8 cellular contexts compared by ENCODE assay signal in the genomic region with DNA sequence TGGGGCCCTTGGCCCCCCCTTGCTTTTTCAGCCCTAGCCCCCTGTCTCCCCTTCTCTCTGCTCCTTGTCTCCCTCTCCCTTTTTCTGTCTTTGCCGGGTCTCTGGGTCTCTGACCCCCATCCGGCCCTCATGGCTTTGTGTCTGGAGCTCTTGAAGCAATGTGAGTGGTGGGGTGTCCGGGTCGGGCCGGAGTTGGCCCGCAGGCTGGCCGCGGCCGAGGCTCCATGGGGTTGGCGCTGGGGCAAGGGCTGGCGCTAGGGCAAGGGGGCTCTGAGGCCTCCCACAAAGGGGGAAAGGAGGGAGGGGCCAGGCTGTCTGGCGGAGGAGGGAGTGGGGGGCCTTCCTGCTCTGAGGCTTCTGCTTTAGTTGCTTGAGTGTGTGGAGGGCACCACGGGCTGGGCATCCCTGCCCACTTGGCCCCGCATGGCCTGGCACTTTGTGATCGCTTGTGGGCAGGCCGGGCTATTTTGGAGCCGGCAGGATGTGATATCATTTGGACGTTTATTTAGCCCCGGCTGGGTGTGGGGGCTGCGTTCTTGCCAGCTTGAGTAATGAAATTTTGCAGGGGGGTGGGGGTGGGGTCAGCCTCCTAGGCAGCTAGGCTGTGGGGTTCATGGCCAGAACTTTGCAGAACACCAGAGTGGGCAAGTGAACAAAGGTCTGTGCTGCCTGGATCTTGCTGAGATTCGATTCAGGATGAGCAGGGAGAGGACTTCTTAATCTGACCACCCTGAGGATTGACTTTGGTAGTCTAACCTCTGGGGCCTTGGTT.
A peak's percentile ranks its signal among the peaks of the same experiment; 100 is the strongest.
DNase-seq lines count a peak whose midpoint lies in the region; ATAC-seq and TF ChIP-seq lines count a peak whose summit lies in the region.

No MANE protein-coding gene starts in this region.

- peak overlapping the region; percentile 84 for H3K27ac Mint-ChIP-seq in CD4-positive, alpha-beta T cell

- peak overlapping the region; percentile 67 for H3K4me3 ChIP-seq in Jurkat, Clone E6-1 (ENCODE audit: low read length)
- H3K4me3 ChIP-seq in adipocyte (ENCODE audit: low read length) (peak overlapping the region; percentile 97), hepatocyte (peak overlapping the region; percentile 94)

- H3K79me2 ChIP-seq in hepatocyte = peaks cover 60% of the 10 kb centered on the region

- H4K20me1 ChIP-seq in hepatocyte (ENCODE audit: insufficient read depth, poor library complexity, severe bottlenecking) = peaks cover 54% of the 10 kb centered on the region

- intact Hi-C loops in CD4-positive, alpha-beta T cell (cut with DNase I, micrococcal nuclease) = loop anchor here (5.0 to 10.0 kb wide), 6 partner anchors 110 to 1788 kb away; a partner anchor contains a TSS
- intact Hi-C loops in sciatic nerve (cut with DNase I) = no loop called here

- WGBS in hepatocyte (ENCODE audit: low lambda C conversion rate, missing lambda C conversion rate) = 6% methylated on average over 20 of the region's 21 CpGs

- peaks cover 49% of the 10 kb centered on the region for H3K4me1 ChIP-seq in adipocyte (ENCODE audit: control insufficient read depth, insufficient read depth, low read length)
- H3K4me1 ChIP-seq in hepatocyte (ENCODE audit: insufficient read depth) = peaks cover 52% of the 10 kb centered on the region

- ATAC-seq in CD4-positive, alpha-beta T cell (ENCODE audit: poor library complexity) = no peak
- ATAC-seq in sciatic nerve (peak; percentile 9), GM18498 (IDR thresholded peaks at IDR 0.05; ENCODE audit: unreplicated experiment) (no peak)

- peak overlapping the region; percentile 99 for H3K4me2 ChIP-seq in hepatocyte

- H3K36me3 ChIP-seq in adipocyte (ENCODE audit: control insufficient read depth, insufficient read depth, low read length, severe bottlenecking) = no peaks in the 10 kb centered on the region
- H3K36me3 ChIP-seq in hepatocyte (replicated peaks; ENCODE audit: insufficient read depth, low read depth) = no peaks in the 10 kb centered on the region

- no peaks in the 10 kb centered on the region for H3K9me2 ChIP-seq in hepatocyte (replicated peaks; ENCODE audit: insufficient read depth)

- H3K9me3 Mint-ChIP-seq in CD4-positive, alpha-beta T cell = no peaks in the 10 kb centered on the region

- peak overlapping the region; percentile 75 for H3K27ac ChIP-seq in CD4-positive, alpha-beta T cell (ENCODE audit: low read depth, low read length)
- peak overlapping the region; percentile 88 for H3K27ac ChIP-seq in hepatocyte

- H3K4me3 Mint-ChIP-seq in CD4-positive, alpha-beta T cell = peak overlapping the region; percentile 97

- H3K27me3 ChIP-seq in CD4-positive, alpha-beta T cell (ENCODE audit: control insufficient read depth, insufficient read depth, low read length) = no peaks in the 10 kb centered on the region
- H3K27me3 ChIP-seq in adipocyte (replicated peaks; ENCODE audit: control insufficient read depth, insufficient read depth, low read length) = no peaks in the 10 kb centered on the region
- H3K27me3 ChIP-seq in hepatocyte = no peaks in the 10 kb centered on the region

- H3K36me3 Mint-ChIP-seq in CD4-positive, alpha-beta T cell (ENCODE audit: low read depth) = peaks cover 8% of the 10 kb centered on the region

- H3K27me3 Mint-ChIP-seq in CD4-positive, alpha-beta T cell = no peaks in the 10 kb centered on the region

- no peak for TF ChIP-seq CTCF in CD4-positive, alpha-beta T cell (IDR thresholded peaks at IDR 0.05)
- TF ChIP-seq CTCF in hepatocyte (IDR thresholded peaks at IDR 0.05; ENCODE audit: poor library complexity) (no peak), GM13976 (IDR thresholded peaks at IDR 0.05; ENCODE audit: borderline replicate concordance, control extremely low read depth, extremely low read depth, insufficient read depth, missing control alignments) (no peak)

- in situ Hi-C loops in GM13976 (cut with MboI; ENCODE audit: low sequenced_read_pairs, unreplicated experiment) = no loop called here

- POLR2A ChIA-PET in CD4-positive, alpha-beta T cell (lab: Charles Lee) = interaction anchor here (0.5 to 0.9 kb wide), 3 partner anchors 10 to 184 kb away, joined by 3 to 5 read pairs (median 4); no protein-coding TSS in a partner anchor

- peaks cover 67% of the 10 kb centered on the region for H3K4me1 Mint-ChIP-seq in CD4-positive, alpha-beta T cell (ENCODE audit: low read depth)

- peak overlapping the region; percentile 36 for H2AFZ ChIP-seq in hepatocyte

- CTCF ChIA-PET in CD4-positive, alpha-beta T cell (lab: Charles Lee) = interaction anchor here (0.8 kb wide), 1 partner anchor 508 kb away, joined by 3 read pairs; a partner anchor contains a TSS

- peak overlapping the region; percentile 100 for H3K9ac ChIP-seq in adipocyte (ENCODE audit: low read length)

- H3K9me3 ChIP-seq in CD4-positive, alpha-beta T cell (ENCODE audit: control insufficient read depth, low read length) = no peaks in the 10 kb centered on the region
- H3K9me3 ChIP-seq in adipocyte (ENCODE audit: control insufficient read depth, low read length) (no peaks in the 10 kb centered on the region), hepatocyte (ENCODE audit: low read depth) (no peaks in the 10 kb centered on the region)

- DNase-seq in CD4-positive, alpha-beta T cell = peak in 2 of 10 experiments; percentile 7 to 36
- no peak for DNase-seq in Jurkat, Clone E6-1 (ENCODE audit: low read depth, low spot score)
- DNase-seq in adipocyte (ENCODE audit: low read depth) = peak; percentile 66
- DNase-seq in hepatocyte (ENCODE audit: low spot score) = peak; percentile 45
- DNase-seq in sciatic nerve (ENCODE audit: low spot score) = peak; percentile 79
- no peak for DNase-seq in stimulated activated CD4-positive, alpha-beta T cell treated with anti-CD3 and anti-CD28 coated beads, Interleukin-15, amount 100 ng/mL, for 24 hours
- no peak for DNase-seq in GM13976 (ENCODE audit: low spot score)

Comparison
In these comparisons a context has a peak if more than half of its experiments do, and no peak if none do; other contexts are left out.
1. DNase-seq: peak in adipocyte (single experiment), hepatocyte (single experiment) and sciatic nerve (single experiment); none in Jurkat, Clone E6-1 (single experiment), stimulated activated CD4-positive, alpha-beta T cell treated with anti-CD3 and anti-CD28 coated beads, Interleukin-15, amount 100 ng/mL, for 24 hours (single experiment) and GM13976 (single experiment).
2. Peak in every context shown above with its lines, with median percentiles within 50 percentile points of each other: H3K4me3 ChIP-seq.